ENCODE assay signal across 21 cellular contexts in the genomic region with DNA sequence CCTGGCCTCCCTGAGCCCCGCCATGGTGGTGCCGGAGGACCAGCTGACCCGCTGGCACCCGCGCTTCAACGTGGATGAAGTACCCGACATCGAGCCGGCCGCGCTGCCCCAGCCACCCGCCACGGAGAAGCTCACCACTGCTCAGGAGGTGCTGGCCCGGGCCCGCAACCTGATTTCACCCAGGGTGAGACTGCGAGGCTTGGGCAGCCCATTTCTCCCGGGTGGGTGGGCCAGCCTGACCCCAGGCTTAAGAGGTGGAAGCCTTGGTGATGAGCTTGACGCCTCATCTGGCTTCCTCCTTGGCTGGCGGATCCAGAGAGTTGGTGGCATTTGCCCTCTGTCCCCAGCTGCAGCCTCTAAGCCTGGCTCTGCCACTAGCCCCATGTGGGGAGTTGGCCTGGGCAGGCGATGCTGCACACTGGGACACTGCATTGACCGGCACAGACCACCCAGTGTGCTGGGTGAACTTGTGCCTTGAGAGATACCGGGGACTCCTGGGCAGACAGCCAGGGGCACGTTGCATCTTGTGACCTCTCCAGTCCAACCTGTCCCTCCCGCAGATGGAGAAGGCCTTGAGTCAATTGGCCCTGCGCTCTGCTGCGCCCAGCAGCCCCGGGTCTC. TPM values are rescaled to one million over a fixed set of nuclear protein-coding genes. Genes with fewer than 3 reads are reported as not detected.
DNase-seq lines count a peak whose midpoint lies in the region; ATAC-seq lines count a peak whose summit lies in the region.
"Had no signal": no experiment of that assay in that cellular context is flagged by ENCODE, and none has a peak within 500 bp of the region (broad histone marks: within the 10 kb centered on the region; RNA-seq: fewer than 3 reads in every experiment).

No MANE protein-coding gene starts in this region.

- no peak overlapping the region for H3K27ac Mint-ChIP-seq in activated CD4-positive, alpha-beta T cell treated with anti-CD3 and anti-CD28 coated beads, Interleukin-2, amount 10 ng/mL, durations not matched to agents 24 days and 14 days
- H3K27ac Mint-ChIP-seq in activated T-helper 2 cell treated with anti-CD3 and anti-CD28 coated beads, Interferon-gamma antibody, Interleukin-2, Interleukin-4, amounts not matched to agents 10 μg/mL and 5 μg/mL and 100 μg/mL, durations not matched to agents 14 hours and 24 hours and 36 hours = no peak overlapping the region
- peak overlapping the region; percentile 61 for H3K27ac Mint-ChIP-seq in stimulated activated effector memory CD8-positive, alpha-beta T cell treated with anti-CD3 and anti-CD28 coated beads, Interleukin-12 subunit alpha, Interleukin-12 subunit beta, amount 100 ng/mL, for 72 hours

- H3K36me3 Mint-ChIP-seq in activated CD4-positive, alpha-beta T cell treated with anti-CD3 and anti-CD28 coated beads, Interleukin-2, amount 10 ng/mL, durations not matched to agents 24 days and 14 days (ENCODE audit: low read depth) = peaks cover 45% of the 10 kb centered on the region
- H3K36me3 Mint-ChIP-seq in activated T-helper 2 cell treated with anti-CD3 and anti-CD28 coated beads, Interferon-gamma antibody, Interleukin-2, Interleukin-4, amounts not matched to agents 10 μg/mL and 5 μg/mL and 100 μg/mL, durations not matched to agents 14 hours and 24 hours and 36 hours (ENCODE audit: low read depth) = peaks cover 56% of the 10 kb centered on the region
- H3K36me3 Mint-ChIP-seq in stimulated activated effector memory CD8-positive, alpha-beta T cell treated with anti-CD3 and anti-CD28 coated beads, Interleukin-12 subunit alpha, Interleukin-12 subunit beta, amount 100 ng/mL, for 72 hours = peaks cover 100% of the 10 kb centered on the region

- intact Hi-C loops in activated CD4-positive, alpha-beta T cell treated with anti-CD3 and anti-CD28 coated beads, Interleukin-2, amount 10 ng/mL, durations not matched to agents 24 days and 14 days (cut with micrococcal nuclease) = no loop called here
- intact Hi-C loops in activated T-helper 2 cell treated with anti-CD3 and anti-CD28 coated beads, Interferon-gamma antibody, Interleukin-2, Interleukin-4, amounts not matched to agents 10 μg/mL and 5 μg/mL and 100 μg/mL, durations not matched to agents 14 hours and 24 hours and 36 hours (cut with micrococcal nuclease) = no loop called here

- peaks cover 11% of the 10 kb centered on the region for H3K4me1 Mint-ChIP-seq in activated CD4-positive, alpha-beta T cell treated with anti-CD3 and anti-CD28 coated beads, Interleukin-2, amount 10 ng/mL, durations not matched to agents 24 days and 14 days
- peaks cover 9% of the 10 kb centered on the region for H3K4me1 Mint-ChIP-seq in activated T-helper 2 cell treated with anti-CD3 and anti-CD28 coated beads, Interferon-gamma antibody, Interleukin-2, Interleukin-4, amounts not matched to agents 10 μg/mL and 5 μg/mL and 100 μg/mL, durations not matched to agents 14 hours and 24 hours and 36 hours (ENCODE audit: low read depth)
- peaks cover 32% of the 10 kb centered on the region for H3K4me1 Mint-ChIP-seq in stimulated activated effector memory CD8-positive, alpha-beta T cell treated with anti-CD3 and anti-CD28 coated beads, Interleukin-12 subunit alpha, Interleukin-12 subunit beta, amount 100 ng/mL, for 72 hours

- peak overlapping the region; percentile 41 for H3K4me3 Mint-ChIP-seq in activated CD4-positive, alpha-beta T cell treated with anti-CD3 and anti-CD28 coated beads, Interleukin-2, amount 10 ng/mL, durations not matched to agents 24 days and 14 days
- H3K4me3 Mint-ChIP-seq in activated T-helper 2 cell treated with anti-CD3 and anti-CD28 coated beads, Interferon-gamma antibody, Interleukin-2, Interleukin-4, amounts not matched to agents 10 μg/mL and 5 μg/mL and 100 μg/mL, durations not matched to agents 14 hours and 24 hours and 36 hours (ENCODE audit: low read depth) = peak overlapping the region; percentile 45
- H3K4me3 Mint-ChIP-seq in stimulated activated effector memory CD8-positive, alpha-beta T cell treated with anti-CD3 and anti-CD28 coated beads, Interleukin-12 subunit alpha, Interleukin-12 subunit beta, amount 100 ng/mL, for 72 hours = peak overlapping the region; percentile 90

- H3K27me3 Mint-ChIP-seq in activated CD4-positive, alpha-beta T cell treated with anti-CD3 and anti-CD28 coated beads, Interleukin-2, amount 10 ng/mL, durations not matched to agents 24 days and 14 days = no peaks in the 10 kb centered on the region
- H3K27me3 Mint-ChIP-seq in activated T-helper 2 cell treated with anti-CD3 and anti-CD28 coated beads, Interferon-gamma antibody, Interleukin-2, Interleukin-4, amounts not matched to agents 10 μg/mL and 5 μg/mL and 100 μg/mL, durations not matched to agents 14 hours and 24 hours and 36 hours (ENCODE audit: low read depth) = no peaks in the 10 kb centered on the region

- DNase-seq in activated CD4-positive, alpha-beta T cell treated with anti-CD3 and anti-CD28 coated beads, Interleukin-2, amount 10 ng/mL, durations not matched to agents 24 days and 14 days = peak; percentile 61
- DNase-seq in activated CD4-positive, alpha-beta T cell treated with anti-CD3 and anti-CD28 coated beads, Interleukin-2, amount 50 U/mL, for 48 hours = no peak
- peak in 56 of 76 experiments; percentile 25 to 79 (median 48) for DNase-seq in HUDEP-2 (lab: John Stamatoyannopoulos, UW; ENCODE audit: unreplicated experiment in 76 of 76)
- no peak for DNase-seq in activated T-helper 2 cell treated with anti-CD3 and anti-CD28 coated beads, Interferon-gamma antibody, Interleukin-2, Interleukin-4, amounts not matched to agents 10 μg/mL and 5 μg/mL and 100 μg/mL, durations not matched to agents 14 hours and 24 hours and 36 hours (ENCODE audit: low spot score)
- DNase-seq in stimulated activated effector memory CD8-positive, alpha-beta T cell treated with anti-CD3 and anti-CD28 coated beads, Interleukin-12 subunit alpha, Interleukin-12 subunit beta, amount 100 ng/mL, for 72 hours (ENCODE audit: low spot score in 2 of 2) = no peak
- DNase-seq in SKM-1 (lab: John Stamatoyannopoulos, UW; ENCODE audit: unreplicated experiment) = no peak
- DNase-seq in NCI-H510A (lab: John Stamatoyannopoulos, UW) = no peak
- DNase-seq in cerebellar nuclear complex (lab: John Stamatoyannopoulos, UW) = no peak
- DNase-seq: activated effector memory CD4-positive, alpha-beta T cell treated with anti-CD3 and anti-CD28 coated beads, Interleukin-2, amount 50 U/mL, for 16 hours; anterior cingulate cortex; C1 segment of cervical spinal cord; central memory CD4-positive, alpha-beta T cell; DMS153; GDM1; lower lobe of right lung; NCI-H1092; NCI-H2029 treated with DMSO at 0.1 percent for 48 hours; NCI-H446; RPMI8226; stimulated activated CD4-positive, alpha-beta T cell treated with anti-CD3 and anti-CD28 coated beads, Interleukin-4, amount 100 ng/mL, for 24 hours; T-helper 9 cell had no signal

- ATAC-seq in stimulated activated effector memory CD8-positive, alpha-beta T cell treated with anti-CD3 and anti-CD28 coated beads, Interleukin-12 subunit alpha, Interleukin-12 subunit beta, amount 100 ng/mL, for 72 hours = no peak
- ATAC-seq: lower lobe of right lung had no signal

- no peaks in the 10 kb centered on the region for H3K9me3 Mint-ChIP-seq in activated CD4-positive, alpha-beta T cell treated with anti-CD3 and anti-CD28 coated beads, Interleukin-2, amount 10 ng/mL, durations not matched to agents 24 days and 14 days
- no peaks in the 10 kb centered on the region for H3K9me3 Mint-ChIP-seq in activated T-helper 2 cell treated with anti-CD3 and anti-CD28 coated beads, Interferon-gamma antibody, Interleukin-2, Interleukin-4, amounts not matched to agents 10 μg/mL and 5 μg/mL and 100 μg/mL, durations not matched to agents 14 hours and 24 hours and 36 hours
- no peaks in the 10 kb centered on the region for H3K9me3 Mint-ChIP-seq in stimulated activated effector memory CD8-positive, alpha-beta T cell treated with anti-CD3 and anti-CD28 coated beads, Interleukin-12 subunit alpha, Interleukin-12 subunit beta, amount 100 ng/mL, for 72 hours

RNA-seq across cellular contexts. Expression of a gene that starts 3.0 kb away (rescaled TPM):
- total RNA-seq in activated CD4-positive, alpha-beta T cell treated with anti-CD3 and anti-CD28 coated beads, Interleukin-2, amount 10 ng/mL, durations not matched to agents 24 days and 14 days = 93.2 and 98.3 TPM in 2 replicates
- total RNA-seq in activated T-helper 2 cell treated with anti-CD3 and anti-CD28 coated beads, Interferon-gamma antibody, Interleukin-2, Interleukin-4, amounts not matched to agents 10 μg/mL and 5 μg/mL and 100 μg/mL, durations not matched to agents 14 hours and 24 hours and 36 hours = 79.9 and 90.9 TPM in 2 replicates

RNA-seq across cellular contexts. Expression of a gene that starts 5.1 kb away (rescaled TPM):
- 312 and 314 TPM in 2 replicates for total RNA-seq in activated CD4-positive, alpha-beta T cell treated with anti-CD3 and anti-CD28 coated beads, Interleukin-2, amount 10 ng/mL, durations not matched to agents 24 days and 14 days
- total RNA-seq in activated T-helper 2 cell treated with anti-CD3 and anti-CD28 coated beads, Interferon-gamma antibody, Interleukin-2, Interleukin-4, amounts not matched to agents 10 μg/mL and 5 μg/mL and 100 μg/mL, durations not matched to agents 14 hours and 24 hours and 36 hours = 294 and 300 TPM in 2 replicates

RNA-seq across cellular contexts. Expression of a gene that starts 21.6 kb away (rescaled TPM):
- 219 and 226 TPM in 2 replicates for total RNA-seq in activated CD4-positive, alpha-beta T cell treated with anti-CD3 and anti-CD28 coated beads, Interleukin-2, amount 10 ng/mL, durations not matched to agents 24 days and 14 days
- 240 and 255 TPM in 2 replicates for total RNA-seq in activated T-helper 2 cell treated with anti-CD3 and anti-CD28 coated beads, Interferon-gamma antibody, Interleukin-2, Interleukin-4, amounts not matched to agents 10 μg/mL and 5 μg/mL and 100 μg/mL, durations not matched to agents 14 hours and 24 hours and 36 hours

RNA-seq across cellular contexts. Expression of a gene that starts 50.1 kb away (rescaled TPM):
- total RNA-seq in activated CD4-positive, alpha-beta T cell treated with anti-CD3 and anti-CD28 coated beads, Interleukin-2, amount 10 ng/mL, durations not matched to agents 24 days and 14 days = 23.2 and 23.4 TPM in 2 replicates
- total RNA-seq in activated T-helper 2 cell treated with anti-CD3 and anti-CD28 coated beads, Interferon-gamma antibody, Interleukin-2, Interleukin-4, amounts not matched to agents 10 μg/mL and 5 μg/mL and 100 μg/mL, durations not matched to agents 14 hours and 24 hours and 36 hours = 26.1 and 27.8 TPM in 2 replicates

RNA-seq across cellular contexts. Expression of a gene that starts 50.3 kb away (rescaled TPM):
- total RNA-seq in activated CD4-positive, alpha-beta T cell treated with anti-CD3 and anti-CD28 coated beads, Interleukin-2, amount 10 ng/mL, durations not matched to agents 24 days and 14 days = 62.1 and 67.1 TPM in 2 replicates
- total RNA-seq in activated T-helper 2 cell treated with anti-CD3 and anti-CD28 coated beads, Interferon-gamma antibody, Interleukin-2, Interleukin-4, amounts not matched to agents 10 μg/mL and 5 μg/mL and 100 μg/mL, durations not matched to agents 14 hours and 24 hours and 36 hours = 56.5 and 57.5 TPM in 2 replicates

Comparison
In these comparisons a context has a peak if more than half of its experiments do, and no peak if none do; other contexts are left out.
1. DNase-seq: peak in activated CD4-positive, alpha-beta T cell treated with anti-CD3 and anti-CD28 coated beads, Interleukin-2, amount 10 ng/mL, durations not matched to agents 24 days and 14 days (single experiment) and HUDEP-2 (56 of 76); none in activated CD4-positive, alpha-beta T cell treated with anti-CD3 and anti-CD28 coated beads, Interleukin-2, amount 50 U/mL, for 48 hours (0 of 2), activated T-helper 2 cell treated with anti-CD3 and anti-CD28 coated beads, Interferon-gamma antibody, Interleukin-2, Interleukin-4, amounts not matched to agents 10 μg/mL and 5 μg/mL and 100 μg/mL, durations not matched to agents 14 hours and 24 hours and 36 hours (single experiment), stimulated activated effector memory CD8-positive, alpha-beta T cell treated with anti-CD3 and anti-CD28 coated beads, Interleukin-12 subunit alpha, Interleukin-12 subunit beta, amount 100 ng/mL, for 72 hours (0 of 2), SKM-1 (single experiment), NCI-H510A (single experiment) and cerebellar nuclear complex (0 of 2).
2. Peak in every context shown above with its lines, with median percentiles within 50 percentile points of each other: H3K4me3 Mint-ChIP-seq.